ENCODE assay signal across 8 cellular contexts in the genomic region with DNA sequence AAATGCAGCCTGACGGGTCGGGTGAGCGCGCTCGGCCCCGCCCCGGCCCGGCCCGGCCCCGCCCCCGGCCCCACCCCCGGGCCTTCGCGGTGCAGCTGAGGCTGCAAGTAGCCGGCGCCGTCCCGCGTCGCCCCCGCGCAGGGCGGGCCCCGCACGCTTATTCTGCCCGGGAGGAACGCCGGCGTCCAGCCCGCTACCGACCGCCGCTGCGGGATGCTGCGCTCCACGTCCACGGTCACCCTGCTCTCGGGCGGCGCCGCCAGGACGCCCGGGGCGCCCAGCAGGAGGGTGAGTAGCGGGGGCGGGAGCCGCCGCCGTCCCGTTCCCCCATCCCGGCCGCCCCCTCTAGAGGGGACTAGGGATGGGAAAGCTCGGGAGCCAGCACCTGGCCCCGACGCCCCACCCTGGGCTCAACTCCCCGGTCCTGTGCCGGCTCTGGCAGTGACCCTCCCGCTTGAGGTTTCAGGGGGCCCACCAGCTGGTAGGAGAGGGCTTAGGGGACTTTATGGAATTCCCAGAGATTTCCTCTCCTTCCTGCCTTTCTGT. TPM values are rescaled to one million over a fixed set of nuclear protein-coding genes. Genes with fewer than 3 reads are reported as not detected.
A peak's percentile ranks its signal among the peaks of the same experiment; 100 is the strongest.
DNase-seq lines count a peak whose midpoint lies in the region; ATAC-seq and TF ChIP-seq lines count a peak whose summit lies in the region.

TSS of gene MYZAP (plus strand) at position 83 of the 546 bp plus-strand sequence. CDS start at position 214, 131 bp downstream.

- no peak within 1 kb of the TSS for H2AFZ ChIP-seq in neuron (ENCODE audit: low read depth, low read length)

- H3K27me3 ChIP-seq in foreskin keratinocyte = no peaks in the 10 kb centered on the region
- peaks cover 72% of the 10 kb centered on the region for H3K27me3 ChIP-seq in neuron (ENCODE audit: insufficient read depth, low read length)
- no peaks in the 10 kb centered on the region for H3K27me3 ChIP-seq in transverse colon

- H3K27ac ChIP-seq in foreskin keratinocyte = no peak within 1 kb of the TSS
- H3K27ac ChIP-seq in transverse colon = peak within 1 kb of the TSS; percentile 54 to 63 (median 58)

- peak; percentile 36 for TF ChIP-seq POLR2A in transverse colon (IDR thresholded peaks at IDR 0.05)

- H3K4me1 ChIP-seq in foreskin keratinocyte = peaks cover 22% of the 10 kb centered on the region
- no peaks in the 10 kb centered on the region for H3K4me1 ChIP-seq in neuron (ENCODE audit: insufficient read depth, low read length)
- peaks cover 10 to 33% (median 18%) of the 10 kb centered on the region in 4 donors for H3K4me1 ChIP-seq in transverse colon

- in situ Hi-C loops in transverse colon (cut with MboI; ENCODE audit: low pct_ligation_motif_present in 1 of 4, low pct_unique_long_range_greater_than_20kb in 1 of 4, low sequenced_read_pairs in 3 of 4) = no loop called here

- peak; percentile 85 for ATAC-seq in foreskin keratinocyte
- no peak for ATAC-seq in HG03025 (IDR thresholded peaks at IDR 0.05; ENCODE audit: low FRiP score, unreplicated experiment)

- intact Hi-C loops in transverse colon (cut with DNase I; ENCODE audit: low total_unique reads) = no loop called here

- TF ChIP-seq CTCF in AG09309 (IDR thresholded peaks at IDR 0.05; ENCODE audit: control insufficient read depth, insufficient read depth, low read depth, low read length, missing control alignments) = no peak
- TF ChIP-seq CTCF in LNCaP clone FGC (IDR thresholded peaks at IDR 0.05; ENCODE audit: control insufficient read depth, extremely low read depth, insufficient read depth) = no peak
- no peak for TF ChIP-seq CTCF in foreskin keratinocyte (conservative IDR thresholded peaks at IDR 0.05)
- TF ChIP-seq CTCF in transverse colon (IDR thresholded peaks at IDR 0.05) = no peak

- no peak for TF ChIP-seq EP300 in transverse colon (IDR thresholded peaks at IDR 0.05; ENCODE audit: low read depth)

- WGBS in transverse colon (ENCODE audit: low coverage in 1 of 2), 2 donors = 16% methylated on average over 12 of the region's 58 CpGs; no CpG with 5 or more reads in 1 of the 2 donors

- H3K9me3 ChIP-seq in neuron (ENCODE audit: low read length) (peaks cover 3% of the 10 kb centered on the region), transverse colon (no peaks in the 10 kb centered on the region)

- H3K4me3 ChIP-seq in AG09309 (ENCODE audit: control insufficient read depth, low read depth, low read length) = peak within 1 kb of the TSS; percentile 39
- peak within 1 kb of the TSS; percentile 52 for H3K4me3 ChIP-seq in LNCaP clone FGC (ENCODE audit: low read depth, low read length)
- peak within 1 kb of the TSS; percentile 20 for H3K4me3 ChIP-seq in neuron (ENCODE audit: low read length)
- H3K4me3 ChIP-seq in transverse colon = peak within 1 kb of the TSS; percentile 36 to 70 (median 48)

- DNase-seq in AG09309 (ENCODE audit: low read depth) (no peak), LNCaP clone FGC (ENCODE audit: low read depth) (no peak), foreskin keratinocyte (no peak), transverse colon (peak; percentile 82), NCI-H446 (lab: John Stamatoyannopoulos, UW) (no peak)
- DNase-seq in activated T-cell treated with anti-CD3 and anti-CD28 coated beads, Interleukin-2, amount 50 U/mL, for 48 hours = peak; percentile 51 to 69

- no peaks in the 10 kb centered on the region for H3K36me3 ChIP-seq in neuron (ENCODE audit: insufficient read depth, low read length)
- no peaks in the 10 kb centered on the region for H3K36me3 ChIP-seq in transverse colon

RNA-seq across cellular contexts. Expression of gene MYZAP, which starts in this region (rescaled TPM):
- total RNA-seq in foreskin keratinocyte (2.9 and 3.5 TPM in 2 replicates), transverse colon (10 to 100 TPM in 2 of 4 donors, 1 to 10 TPM in 1, under 1 TPM in 1; 1.00 to 24.3 (median 10.7) TPM)
- 1.7 and 2.0 TPM in 2 replicates for polyA plus RNA-seq in foreskin keratinocyte

Comparison
In these comparisons a context has a peak if more than half of its experiments do, and no peak if none do; other contexts are left out.
1. DNase-seq: peak in activated T-cell treated with anti-CD3 and anti-CD28 coated beads, Interleukin-2, amount 50 U/mL, for 48 hours (2 of 2) and transverse colon (single experiment); none in AG09309 (single experiment), LNCaP clone FGC (single experiment), foreskin keratinocyte (0 of 2) and NCI-H446 (0 of 2).
2. Peak in every context shown above with its lines, with median percentiles within 50 percentile points of each other: H3K4me3 ChIP-seq.